ENCODE assay signal across 8 cellular contexts in the genomic region with DNA sequence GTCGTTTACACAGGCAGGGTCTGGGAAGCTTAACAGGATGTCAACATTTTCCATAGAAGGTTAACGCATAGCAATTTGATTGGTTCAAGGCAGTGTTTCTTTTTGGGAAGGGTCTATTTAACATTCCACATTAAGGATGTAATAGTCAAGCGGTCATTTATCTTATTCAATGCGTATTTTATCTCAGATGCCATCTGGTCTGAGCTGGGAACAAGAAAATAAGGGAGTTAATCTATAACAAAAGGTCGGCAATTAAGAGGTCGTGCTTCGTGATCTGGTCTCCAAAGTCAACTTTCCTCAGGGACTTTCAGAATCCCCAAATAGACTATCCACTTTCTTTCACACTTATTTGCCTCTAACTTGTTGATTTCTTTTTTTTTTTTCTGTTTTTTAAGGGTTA. TPM values are rescaled to one million over a fixed set of nuclear protein-coding genes. Genes with fewer than 3 reads are reported as not detected.
DNase-seq lines count a peak whose midpoint lies in the region; ATAC-seq, FAIRE-seq and TF ChIP-seq lines count a peak whose summit lies in the region.

No MANE protein-coding gene starts in this region.

- H3K4me3 ChIP-seq in heart left ventricle (peak overlapping the region; percentile 58 to 92 (median 74)), astrocyte of the cerebellum (ENCODE audit: low read depth, low read length) (peak overlapping the region; percentile 71), lower lobe of right lung (peak overlapping the region; percentile 74), upper lobe of right lung (peak overlapping the region; percentile 82)

- intact Hi-C loops in heart left ventricle (cut with DNase I) (loop anchor here in 9 of 10 donors (2.0 to 10.0 kb wide), 11 partner anchors 81 to 300 kb away; a partner anchor contains a TSS), left cardiac atrium (cut with DNase I) (no loop called here), lower lobe of right lung (cut with DNase I) (no loop called here), upper lobe of right lung (cut with DNase I) (no loop called here)

- in situ Hi-C loops in astrocyte of the cerebellum (cut with HindIII; ENCODE audit: low sequenced_read_pairs), result loop anchor here (10.0 kb wide), 1 partner anchor 214 kb away; no protein-coding TSS in a partner anchor
- in situ Hi-C loops in ACHN (cut with HindIII; ENCODE audit: low pct_ligation_motif_present, low pct_unique_long_range_greater_than_20kb, low sequenced_read_pairs), result loop anchor here (25.0 kb wide), 1 partner anchor 296 kb away; a partner anchor contains a TSS

- H3K27ac ChIP-seq in heart left ventricle (peak overlapping the region; percentile 90 to 97 (median 94)), lower lobe of right lung (peak overlapping the region; percentile 88), upper lobe of right lung (peak overlapping the region; percentile 94)

- FAIRE-seq in GM12891 (lab: Jason Lieb, UNC), result no peak

- H3K27me3 ChIP-seq in heart left ventricle (no peaks in the 10 kb centered on the region), lower lobe of right lung (ENCODE audit: low read depth) (no peaks in the 10 kb centered on the region), upper lobe of right lung (no peaks in the 10 kb centered on the region)

- no peak for ATAC-seq in heart left ventricle
- no peak for ATAC-seq in left cardiac atrium
- ATAC-seq in lower lobe of right lung, result no peak
- no peak for ATAC-seq in upper lobe of right lung

- WGBS in heart left ventricle, 4 donors, result 16 to 23% (median 18%) methylated on average over 7 of the region's 7 CpGs

- TF ChIP-seq POLR2A in heart left ventricle (IDR thresholded peaks at IDR 0.05), result no peak
- TF ChIP-seq POLR2A in GM12891 (IDR thresholded peaks at IDR 0.05; ENCODE audit: low read depth, low read length), result no peak
- TF ChIP-seq POLR2A in erythroblast (IDR thresholded peaks at IDR 0.05; ENCODE audit: low read length), result no peak

- H3K4me1 ChIP-seq in heart left ventricle, result peaks cover 0 to 41% (median 27%) of the 10 kb centered on the region in 12 donors
- H3K4me1 ChIP-seq in lower lobe of right lung, result peaks cover 34% of the 10 kb centered on the region
- H3K4me1 ChIP-seq in upper lobe of right lung, result peaks cover 41% of the 10 kb centered on the region

- H3K36me3 ChIP-seq in heart left ventricle, result peaks cover 0 to 32% (median 21%) of the 10 kb centered on the region in 9 donors
- peaks cover 25% of the 10 kb centered on the region for H3K36me3 ChIP-seq in lower lobe of right lung
- peaks cover 25% of the 10 kb centered on the region for H3K36me3 ChIP-seq in upper lobe of right lung

- TF ChIP-seq CTCF in heart left ventricle (IDR thresholded peaks at IDR 0.05) (no peak), astrocyte of the cerebellum (IDR thresholded peaks at IDR 0.05; ENCODE audit: low read depth, low read length, missing control alignments) (no peak), lower lobe of right lung (IDR thresholded peaks at IDR 0.05) (no peak), upper lobe of right lung (IDR thresholded peaks at IDR 0.05) (no peak)

- H3K9me3 ChIP-seq in heart left ventricle, result no peaks in the 10 kb centered on the region
- no peaks in the 10 kb centered on the region for H3K9me3 ChIP-seq in lower lobe of right lung
- no peaks in the 10 kb centered on the region for H3K9me3 ChIP-seq in upper lobe of right lung

- DNase-seq in heart left ventricle (no peak), left cardiac atrium (no peak), astrocyte of the cerebellum (ENCODE audit: low read depth) (no peak), lower lobe of right lung (no peak), upper lobe of right lung (no peak), GM12891 (ENCODE audit: insufficient read length, low spot score) (no peak), erythroblast (lab: John Stamatoyannopoulos, UW) (no peak), ACHN (no peak)

TF ChIP-seq in GM12891, 5 proteins besides CTCF, POLR2A, EP300 and RAD21:
- no peak for TF ChIP-seq TAF1 (IDR thresholded peaks at IDR 0.05; ENCODE audit: low read depth, low read length)
- no peak for TF ChIP-seq SPI1 (IDR thresholded peaks at IDR 0.05; ENCODE audit: low read depth, low read length)
- TF ChIP-seq PAX5 (IDR thresholded peaks at IDR 0.05; ENCODE audit: insufficient read depth, low read length, severe bottlenecking), result no peak
- TF ChIP-seq POU2F2 (IDR thresholded peaks at IDR 0.05; ENCODE audit: low read depth, low read length), result no peak
- TF ChIP-seq POLR2AphosphoS5 (IDR thresholded peaks at IDR 0.05; ENCODE audit: low read depth, low read length), result no peak

RNA-seq across cellular contexts. Expression of a gene that starts 0.6 kb away (rescaled TPM):
- total RNA-seq in heart left ventricle, result 10 to 100 TPM; 13.7 to 42.8 (median 22.8) TPM
- polyA plus RNA-seq in heart left ventricle, result 10 to 100 TPM in 1 of 2 donors, 1 to 10 TPM in 1; 9.5 to 25.8 TPM
- total RNA-seq in left cardiac atrium, result 10 to 100 TPM; 19.8 to 31.2 TPM
- 77.2 TPM for total RNA-seq in lower lobe of right lung
- 72.3 TPM for total RNA-seq in upper lobe of right lung
- polyA plus RNA-seq in GM12891 (2012; ENCODE audit: low read depth, missing spikeins), result 18.0 TPM

Comparison
In these comparisons a context has a peak if more than half of its experiments do, and no peak if none do; other contexts are left out.
1. intact Hi-C loops: an anchor here in heart left ventricle (2.0 to 10.0 kb wide); none called in left cardiac atrium, lower lobe of right lung and upper lobe of right lung.